ENCODE assay signal across 35 cellular contexts in genomic region chr7:40099837-40100236, GRCh38.
"Had no signal": no experiment of that assay in that cellular context is flagged by ENCODE, and none has a peak within 500 bp of the region (broad histone marks: within the 10 kb centered on the region; RNA-seq: fewer than 3 reads in every experiment).

No MANE protein-coding gene starts in this region.

- H3K27me3 Mint-ChIP-seq: activated CD4-positive, alpha-beta T cell treated with anti-CD3 and anti-CD28 coated beads, Interleukin-2, amount 10 ng/mL, durations not matched to agents 24 days and 14 days; activated CD8-positive, alpha-beta T cell treated with anti-CD3 and anti-CD28 coated beads for 36 hours; activated naive CD8-positive, alpha-beta T cell; activated naive CD8-positive, alpha-beta T cell treated with anti-CD3 and anti-CD28 coated beads, Interleukin-2, amount 50 U/mL, for 24 hours; activated T-helper 17 cell treated with anti-CD3 and anti-CD28 coated beads, Interleukin-2, amount 50 U/mL, for 72 hours had no signal

- H3K27ac ChIP-seq: brain microvascular endothelial cell, colonic mucosa, Peyer's patch, RWPE1 had no signal

- ATAC-seq: activated CD8-positive, alpha-beta T cell treated with anti-CD3 and anti-CD28 coated beads for 36 hours; activated naive CD8-positive, alpha-beta T cell treated with anti-CD3 and anti-CD28 coated beads, Interleukin-2, amount 50 U/mL, for 24 hours; activated T-cell treated with anti-CD3 and anti-CD28 coated beads, Interleukin-2, amount 50 U/mL, for 72 hours; activated T-helper 17 cell treated with anti-CD3 and anti-CD28 coated beads, Interleukin-2, amount 50 U/mL, for 72 hours; PC-3; Right ventricle myocardium inferior had no signal

- H3K4me3 Mint-ChIP-seq: activated CD4-positive, alpha-beta T cell treated with anti-CD3 and anti-CD28 coated beads, Interleukin-2, amount 10 ng/mL, durations not matched to agents 24 days and 14 days; activated CD8-positive, alpha-beta T cell treated with anti-CD3 and anti-CD28 coated beads for 36 hours; activated naive CD8-positive, alpha-beta T cell; activated naive CD8-positive, alpha-beta T cell treated with anti-CD3 and anti-CD28 coated beads, Interleukin-2, amount 50 U/mL, for 24 hours; activated T-cell treated with anti-CD3 and anti-CD28 coated beads, Interleukin-2, amount 50 U/mL, for 72 hours; activated T-helper 17 cell treated with anti-CD3 and anti-CD28 coated beads, Interleukin-2, amount 50 U/mL, for 72 hours had no signal

- H3K27me3 ChIP-seq: brain microvascular endothelial cell, colonic mucosa, MG63, Peyer's patch had no signal

- H3K4me1 Mint-ChIP-seq: activated CD4-positive, alpha-beta T cell treated with anti-CD3 and anti-CD28 coated beads, Interleukin-2, amount 10 ng/mL, durations not matched to agents 24 days and 14 days; activated T-helper 17 cell treated with anti-CD3 and anti-CD28 coated beads, Interleukin-2, amount 50 U/mL, for 72 hours had no signal

- H3K9me3 Mint-ChIP-seq: activated CD4-positive, alpha-beta T cell treated with anti-CD3 and anti-CD28 coated beads, Interleukin-2, amount 10 ng/mL, durations not matched to agents 24 days and 14 days; activated CD8-positive, alpha-beta T cell treated with anti-CD3 and anti-CD28 coated beads for 36 hours; activated naive CD8-positive, alpha-beta T cell treated with anti-CD3 and anti-CD28 coated beads, Interleukin-2, amount 50 U/mL, for 24 hours; activated T-cell treated with anti-CD3 and anti-CD28 coated beads, Interleukin-2, amount 50 U/mL, for 72 hours; activated T-helper 17 cell treated with anti-CD3 and anti-CD28 coated beads, Interleukin-2, amount 50 U/mL, for 72 hours had no signal

- H3K36me3 ChIP-seq: brain microvascular endothelial cell, colonic mucosa had no signal

- H3K27ac Mint-ChIP-seq: activated CD4-positive, alpha-beta T cell treated with anti-CD3 and anti-CD28 coated beads, Interleukin-2, amount 10 ng/mL, durations not matched to agents 24 days and 14 days; activated CD8-positive, alpha-beta T cell treated with anti-CD3 and anti-CD28 coated beads for 36 hours; activated naive CD8-positive, alpha-beta T cell; activated naive CD8-positive, alpha-beta T cell treated with anti-CD3 and anti-CD28 coated beads, Interleukin-2, amount 50 U/mL, for 24 hours; activated T-cell treated with anti-CD3 and anti-CD28 coated beads, Interleukin-2, amount 50 U/mL, for 72 hours; activated T-helper 17 cell treated with anti-CD3 and anti-CD28 coated beads, Interleukin-2, amount 50 U/mL, for 72 hours had no signal

- H3K9me3 ChIP-seq: colonic mucosa, MG63, Peyer's patch had no signal

- H3K4me1 ChIP-seq: colonic mucosa, Peyer's patch had no signal

- H3K4me3 ChIP-seq: colonic mucosa, MG63, Peyer's patch had no signal

- DNase-seq: activated CD4-positive, alpha-beta T cell treated with anti-CD3 and anti-CD28 coated beads, Interleukin-2, amount 10 ng/mL, durations not matched to agents 24 days and 14 days; activated CD4-positive, alpha-beta T cell treated with anti-CD3 and anti-CD28 coated beads, Interleukin-2, amount 50 U/mL, for 4 hours; activated CD8-positive, alpha-beta T cell treated with anti-CD3 and anti-CD28 coated beads for 36 hours; activated gamma-delta T cell; activated naive CD4-positive, alpha-beta T cell treated with Interleukin-2 at 50 U/mL for 16 hours; activated naive CD8-positive, alpha-beta T cell treated with anti-CD3 and anti-CD28 coated beads, Interleukin-2, amount 50 U/mL, for 24 hours; activated T-cell treated with anti-CD3 and anti-CD28 coated beads, Interleukin-2, amount 50 U/mL, for 1 hour; activated T-cell treated with anti-CD3 and anti-CD28 coated beads, Interleukin-2, amount 50 U/mL, for 72 hours; amniotic stem cell; aorta; brain microvascular endothelial cell; central memory CD4-positive, alpha-beta T cell; colonic mucosa; Kasumi-1; MG63; NCI-H1048; NCI-H1105 treated with DMSO at 0.1 percent for 48 hours; NCI-H1436; NCI-H1694; NCI-H2029; NCI-H510A; NCI-H526; NCI-H748 treated with DMSO at 0.1 percent for 48 hours; NK-92 treated with Interleukin-12 subunit alpha and Interleukin-12 subunit beta, amount 100 ng/mL, for 24 hours; PC-3; Peyer's patch; SIG-M5; SW 1271; T-helper 1 cell; T-helper 2 cell; T-helper 9 cell had no signal
